ENCODE assay signal across 1 cellular context in the genomic region with DNA sequence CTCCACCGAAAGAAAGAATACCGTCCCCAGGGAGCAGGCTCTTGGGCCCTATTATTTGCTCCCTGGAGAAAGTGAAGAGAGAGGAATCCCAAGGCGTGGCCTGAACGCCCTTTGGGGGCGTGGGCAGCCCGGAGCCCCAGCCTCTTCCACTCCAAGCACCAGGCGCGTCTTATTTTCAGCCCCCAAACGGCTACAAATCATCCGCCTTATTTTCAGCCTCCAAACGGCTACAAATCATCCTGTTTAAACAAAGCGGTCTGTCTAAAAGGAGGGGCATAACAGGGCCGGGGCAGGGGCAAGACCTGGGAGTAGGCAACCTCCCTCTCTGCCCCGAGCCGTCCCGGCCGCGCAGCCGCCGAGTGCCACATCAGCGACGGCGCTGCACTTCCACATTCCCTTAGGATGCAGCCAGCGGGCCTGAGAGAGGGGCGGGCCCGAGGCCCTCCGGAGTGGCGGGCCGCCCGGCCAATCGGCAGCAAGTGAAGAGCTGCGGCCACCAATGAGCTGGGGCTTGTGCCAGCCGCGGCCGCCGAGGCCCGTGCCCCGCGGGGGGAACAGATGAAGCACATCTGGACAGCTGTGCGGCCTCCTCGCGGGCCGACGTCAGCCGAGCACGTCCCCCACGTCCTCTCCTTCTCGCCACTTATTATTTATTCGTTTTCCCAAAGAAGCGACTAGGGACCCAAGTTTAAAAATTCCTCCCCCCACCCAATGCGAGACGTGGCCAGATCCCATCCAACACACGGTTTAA.
TF ChIP-seq lines count a peak whose summit lies in the region.

A gene with protein sequence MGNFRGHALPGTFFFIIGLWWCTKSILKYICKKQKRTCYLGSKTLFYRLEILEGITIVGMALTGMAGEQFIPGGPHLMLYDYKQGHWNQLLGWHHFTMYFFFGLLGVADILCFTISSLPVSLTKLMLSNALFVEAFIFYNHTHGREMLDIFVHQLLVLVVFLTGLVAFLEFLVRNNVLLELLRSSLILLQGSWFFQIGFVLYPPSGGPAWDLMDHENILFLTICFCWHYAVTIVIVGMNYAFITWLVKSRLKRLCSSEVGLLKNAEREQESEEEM (plus strand): TSS at position 561 of the 751 bp plus-strand sequence. CDS start 62,593 bp downstream, outside the sequence.

TF ChIP-seq in HepG2, 621 proteins besides CTCF, POLR2A, EP300 and RAD21 (continued from another document and continues in another):
- no peak for TF ChIP-seq SSRP1 (CRISPR knock-in tag; IDR thresholded peaks at IDR 0.05)
- TF ChIP-seq POGZ (CRISPR knock-in tag; IDR thresholded peaks at IDR 0.05), result peak; percentile 94
- TF ChIP-seq NCOA1 (CRISPR knock-in tag; IDR thresholded peaks at IDR 0.05), result 0 out of 2 replicates have a peak, but pooled peaks have one; percentile 65
- no peak for TF ChIP-seq RORA (CRISPR knock-in tag; IDR thresholded peaks at IDR 0.05)
- TF ChIP-seq ZNF432 (CRISPR knock-in tag; IDR thresholded peaks at IDR 0.05; ENCODE audit: borderline replicate concordance), result no peak
- TF ChIP-seq ZNF776 (CRISPR knock-in tag; IDR thresholded peaks at IDR 0.05), result peak; percentile 86; the same call in 1 of the 2 replicates
- no peak for TF ChIP-seq ZC3H13 (CRISPR knock-in tag; IDR thresholded peaks at IDR 0.05)
- TF ChIP-seq NFE2L1 (CRISPR knock-in tag; IDR thresholded peaks at IDR 0.05; ENCODE audit: borderline replicate concordance), result no peak
- no peak for TF ChIP-seq SRSF9 (IDR thresholded peaks at IDR 0.05; ENCODE audit: borderline replicate concordance, insufficient read depth, low read depth, low read length, poor library complexity, severe bottlenecking)
- no peak for TF ChIP-seq ZNF576 (CRISPR knock-in tag; IDR thresholded peaks at IDR 0.05)
- no peak for TF ChIP-seq NR2F1 (CRISPR knock-in tag; IDR thresholded peaks at IDR 0.05)
- TF ChIP-seq, protein P1, sequence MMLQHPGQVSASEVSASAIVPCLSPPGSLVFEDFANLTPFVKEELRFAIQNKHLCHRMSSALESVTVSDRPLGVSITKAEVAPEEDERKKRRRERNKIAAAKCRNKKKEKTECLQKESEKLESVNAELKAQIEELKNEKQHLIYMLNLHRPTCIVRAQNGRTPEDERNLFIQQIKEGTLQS (CRISPR knock-in tag; IDR thresholded peaks at IDR 0.05), result no peak
- TF ChIP-seq ZNF607 (CRISPR knock-in tag; IDR thresholded peaks at IDR 0.05; ENCODE audit: borderline replicate concordance), result no peak
- TF ChIP-seq FOXC1 (CRISPR knock-in tag; IDR thresholded peaks at IDR 0.05; ENCODE audit: borderline replicate concordance), result peak; percentile 58; the same call in 1 of the 2 replicates
- no peak for TF ChIP-seq SMAD3 (CRISPR knock-in tag; IDR thresholded peaks at IDR 0.05)
- TF ChIP-seq ZNF660 (CRISPR knock-in tag; IDR thresholded peaks at IDR 0.05; ENCODE audit: borderline replicate concordance, low read depth), result no peak
- TF ChIP-seq MTF2 (CRISPR knock-in tag; IDR thresholded peaks at IDR 0.05; ENCODE audit: borderline replicate concordance), result peak; percentile 36; the same call in 1 of the 2 replicates
- TF ChIP-seq ZNF20 (CRISPR knock-in tag; IDR thresholded peaks at IDR 0.05), result no peak
- TF ChIP-seq ZNF501 (CRISPR knock-in tag; IDR thresholded peaks at IDR 0.05), result peak; percentile 79; the same call in 1 of the 2 replicates
- no peak for TF ChIP-seq EHMT2 (IDR thresholded peaks at IDR 0.05; ENCODE audit: borderline replicate concordance, low read depth, low read length)
- TF ChIP-seq SNRNP70 (IDR thresholded peaks at IDR 0.05; ENCODE audit: low read depth, low read length), result no peak
- TF ChIP-seq ZSCAN21 (CRISPR knock-in tag; IDR thresholded peaks at IDR 0.05; ENCODE audit: borderline replicate concordance), result no peak
- no peak for TF ChIP-seq U2AF1 (optimal IDR thresholded peaks at IDR 0.05; ENCODE audit: low read depth, low read length)
- TF ChIP-seq SYNCRIP (IDR thresholded peaks at IDR 0.05; ENCODE audit: insufficient read depth, low read depth, low read length), result no peak
- peak; percentile 88; the same call in 1 of the 2 replicates for TF ChIP-seq SP140L (CRISPR knock-in tag; IDR thresholded peaks at IDR 0.05; ENCODE audit: borderline replicate concordance)
- peak; percentile 78; the same call in 1 of the 2 replicates for TF ChIP-seq HOXA3 (CRISPR knock-in tag; IDR thresholded peaks at IDR 0.05)
- TF ChIP-seq NFRKB (IDR thresholded peaks at IDR 0.05), result no peak
- TF ChIP-seq, protein P2, sequence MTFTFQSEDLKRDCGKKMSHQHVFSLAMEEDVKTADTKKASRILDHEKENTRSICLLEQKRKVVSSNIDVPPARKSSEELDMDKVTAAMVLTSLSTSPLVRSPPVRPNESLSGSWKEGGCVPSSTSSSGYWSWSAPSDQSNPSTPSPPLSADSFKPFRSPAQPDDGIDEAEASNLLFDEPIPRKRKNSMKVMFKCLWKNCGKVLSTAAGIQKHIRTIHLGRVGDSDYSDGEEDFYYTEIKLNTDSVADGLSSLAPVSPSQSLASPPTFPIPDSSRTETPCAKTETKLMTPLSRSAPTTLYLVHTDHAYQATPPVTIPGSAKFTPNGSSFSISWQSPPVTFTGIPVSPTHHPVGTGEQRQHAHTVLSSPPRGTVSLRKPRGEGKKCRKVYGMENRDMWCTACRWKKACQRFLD (CRISPR knock-in tag; IDR thresholded peaks at IDR 0.05; ENCODE audit: borderline replicate concordance), result peak; percentile 91; the same call in 1 of the 2 replicates
- TF ChIP-seq, protein P3, sequence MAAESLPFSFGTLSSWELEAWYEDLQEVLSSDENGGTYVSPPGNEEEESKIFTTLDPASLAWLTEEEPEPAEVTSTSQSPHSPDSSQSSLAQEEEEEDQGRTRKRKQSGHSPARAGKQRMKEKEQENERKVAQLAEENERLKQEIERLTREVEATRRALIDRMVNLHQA (CRISPR knock-in tag; IDR thresholded peaks at IDR 0.05), result no peak
- TF ChIP-seq HBP1 (CRISPR knock-in tag; IDR thresholded peaks at IDR 0.05; ENCODE audit: low read depth), result peak; percentile 25; the same call in 1 of the 2 replicates
- TF ChIP-seq ZNF124 (CRISPR knock-in tag; IDR thresholded peaks at IDR 0.05), result 0 out of 2 replicates have a peak, but pooled peaks have one; percentile 30
- no peak for TF ChIP-seq SIX1 (CRISPR knock-in tag; IDR thresholded peaks at IDR 0.05; ENCODE audit: borderline replicate concordance)
- TF ChIP-seq POGK (CRISPR knock-in tag; conservative IDR thresholded peaks at IDR 0.05), result no peak; the same call in 1 of the 2 replicates
- TF ChIP-seq CCAR2 (optimal IDR thresholded peaks at IDR 0.05; ENCODE audit: low read depth, low read length), result no peak
- no peak for TF ChIP-seq ZFP36 (IDR thresholded peaks at IDR 0.05; ENCODE audit: borderline replicate concordance, low read depth, low read length, partially characterized antibody)
- no peak for TF ChIP-seq NBN (conservative IDR thresholded peaks at IDR 0.05)
- TF ChIP-seq ZNF136 (CRISPR knock-in tag; IDR thresholded peaks at IDR 0.05; ENCODE audit: low read depth), result peak; percentile 67; the same call in 1 of the 2 replicates
- peak; percentile 69 for TF ChIP-seq ARNTL (CRISPR knock-in tag; IDR thresholded peaks at IDR 0.05)
- peak; percentile 62; the same call in 1 of the 2 replicates for TF ChIP-seq ISL2 (CRISPR knock-in tag; IDR thresholded peaks at IDR 0.05)
- no peak for TF ChIP-seq ZNF121 (CRISPR knock-in tag; IDR thresholded peaks at IDR 0.05)
- TF ChIP-seq, protein P4, sequence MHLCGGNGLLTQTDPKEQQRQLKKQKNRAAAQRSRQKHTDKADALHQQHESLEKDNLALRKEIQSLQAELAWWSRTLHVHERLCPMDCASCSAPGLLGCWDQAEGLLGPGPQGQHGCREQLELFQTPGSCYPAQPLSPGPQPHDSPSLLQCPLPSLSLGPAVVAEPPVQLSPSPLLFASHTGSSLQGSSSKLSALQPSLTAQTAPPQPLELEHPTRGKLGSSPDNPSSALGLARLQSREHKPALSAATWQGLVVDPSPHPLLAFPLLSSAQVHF (CRISPR knock-in tag; IDR thresholded peaks at IDR 0.05), result no peak
- no peak for TF ChIP-seq GZF1 (CRISPR knock-in tag; IDR thresholded peaks at IDR 0.05)
- TF ChIP-seq HIVEP1 (CRISPR knock-in tag; IDR thresholded peaks at IDR 0.05), result peak; percentile 61; the same call in 1 of the 2 replicates
- no peak for TF ChIP-seq ELF3 (CRISPR knock-in tag; IDR thresholded peaks at IDR 0.05)
- TF ChIP-seq KDM3A (CRISPR knock-in tag; IDR thresholded peaks at IDR 0.05; ENCODE audit: low read depth), result peak; percentile 89; the same call in 1 of the 2 replicates
- peak; percentile 69; the same call in 1 of the 2 replicates for TF ChIP-seq MED1 (CRISPR knock-in tag; IDR thresholded peaks at IDR 0.05)
- TF ChIP-seq ZSCAN9 (CRISPR knock-in tag; IDR thresholded peaks at IDR 0.05; ENCODE audit: borderline replicate concordance), result 0 out of 2 replicates have a peak, but pooled peaks have one; percentile 60
- TF ChIP-seq, protein P5, sequence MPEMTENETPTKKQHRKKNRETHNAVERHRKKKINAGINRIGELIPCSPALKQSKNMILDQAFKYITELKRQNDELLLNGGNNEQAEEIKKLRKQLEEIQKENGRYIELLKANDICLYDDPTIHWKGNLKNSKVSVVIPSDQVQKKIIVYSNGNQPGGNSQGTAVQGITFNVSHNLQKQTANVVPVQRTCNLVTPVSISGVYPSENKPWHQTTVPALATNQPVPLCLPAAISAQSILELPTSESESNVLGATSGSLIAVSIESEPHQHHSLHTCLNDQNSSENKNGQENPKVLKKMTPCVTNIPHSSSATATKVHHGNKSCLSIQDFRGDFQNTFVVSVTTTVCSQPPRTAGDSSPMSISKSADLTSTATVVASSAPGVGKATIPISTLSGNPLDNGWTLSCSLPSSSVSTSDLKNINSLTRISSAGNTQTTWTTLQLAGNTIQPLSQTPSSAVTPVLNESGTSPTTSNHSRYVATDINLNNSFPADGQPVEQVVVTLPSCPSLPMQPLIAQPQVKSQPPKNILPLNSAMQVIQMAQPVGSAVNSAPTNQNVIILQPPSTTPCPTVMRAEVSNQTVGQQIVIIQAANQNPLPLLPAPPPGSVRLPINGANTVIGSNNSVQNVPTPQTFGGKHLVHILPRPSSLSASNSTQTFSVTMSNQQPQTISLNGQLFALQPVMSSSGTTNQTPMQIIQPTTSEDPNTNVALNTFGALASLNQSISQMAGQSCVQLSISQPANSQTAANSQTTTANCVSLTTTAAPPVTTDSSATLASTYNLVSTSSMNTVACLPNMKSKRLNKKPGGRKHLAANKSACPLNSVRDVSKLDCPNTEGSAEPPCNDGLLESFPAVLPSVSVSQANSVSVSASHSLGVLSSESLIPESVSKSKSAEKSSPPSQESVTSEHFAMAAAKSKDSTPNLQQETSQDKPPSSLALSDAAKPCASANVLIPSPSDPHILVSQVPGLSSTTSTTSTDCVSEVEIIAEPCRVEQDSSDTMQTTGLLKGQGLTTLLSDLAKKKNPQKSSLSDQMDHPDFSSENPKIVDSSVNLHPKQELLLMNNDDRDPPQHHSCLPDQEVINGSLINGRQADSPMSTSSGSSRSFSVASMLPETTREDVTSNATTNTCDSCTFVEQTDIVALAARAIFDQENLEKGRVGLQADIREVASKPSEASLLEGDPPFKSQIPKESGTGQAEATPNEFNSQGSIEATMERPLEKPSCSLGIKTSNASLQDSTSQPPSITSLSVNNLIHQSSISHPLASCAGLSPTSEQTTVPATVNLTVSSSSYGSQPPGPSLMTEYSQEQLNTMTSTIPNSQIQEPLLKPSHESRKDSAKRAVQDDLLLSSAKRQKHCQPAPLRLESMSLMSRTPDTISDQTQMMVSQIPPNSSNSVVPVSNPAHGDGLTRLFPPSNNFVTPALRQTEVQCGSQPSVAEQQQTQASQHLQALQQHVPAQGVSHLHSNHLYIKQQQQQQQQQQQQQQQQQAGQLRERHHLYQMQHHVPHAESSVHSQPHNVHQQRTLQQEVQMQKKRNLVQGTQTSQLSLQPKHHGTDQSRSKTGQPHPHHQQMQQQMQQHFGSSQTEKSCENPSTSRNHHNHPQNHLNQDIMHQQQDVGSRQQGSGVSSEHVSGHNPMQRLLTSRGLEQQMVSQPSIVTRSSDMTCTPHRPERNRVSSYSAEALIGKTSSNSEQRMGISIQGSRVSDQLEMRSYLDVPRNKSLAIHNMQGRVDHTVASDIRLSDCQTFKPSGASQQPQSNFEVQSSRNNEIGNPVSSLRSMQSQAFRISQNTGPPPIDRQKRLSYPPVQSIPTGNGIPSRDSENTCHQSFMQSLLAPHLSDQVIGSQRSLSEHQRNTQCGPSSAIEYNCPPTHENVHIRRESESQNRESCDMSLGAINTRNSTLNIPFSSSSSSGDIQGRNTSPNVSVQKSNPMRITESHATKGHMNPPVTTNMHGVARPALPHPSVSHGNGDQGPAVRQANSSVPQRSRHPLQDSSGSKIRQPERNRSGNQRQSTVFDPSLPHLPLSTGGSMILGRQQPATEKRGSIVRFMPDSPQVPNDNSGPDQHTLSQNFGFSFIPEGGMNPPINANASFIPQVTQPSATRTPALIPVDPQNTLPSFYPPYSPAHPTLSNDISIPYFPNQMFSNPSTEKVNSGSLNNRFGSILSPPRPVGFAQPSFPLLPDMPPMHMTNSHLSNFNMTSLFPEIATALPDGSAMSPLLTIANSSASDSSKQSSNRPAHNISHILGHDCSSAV (CRISPR knock-in tag; IDR thresholded peaks at IDR 0.05; ENCODE audit: borderline replicate concordance), result no peak
- no peak; the same call in none of the 2 replicates for TF ChIP-seq MIER2 (CRISPR knock-in tag; IDR thresholded peaks at IDR 0.05)
- peak; percentile 90; the same call in 1 of the 2 replicates for TF ChIP-seq ZNF598 (CRISPR knock-in tag; IDR thresholded peaks at IDR 0.05; ENCODE audit: borderline replicate concordance)
- TF ChIP-seq SNAPC5 (CRISPR knock-in tag; IDR thresholded peaks at IDR 0.05; ENCODE audit: borderline replicate concordance), result no peak
